Comparison of ENCODE assay signal across 1 cellular context in the genomic region with DNA sequence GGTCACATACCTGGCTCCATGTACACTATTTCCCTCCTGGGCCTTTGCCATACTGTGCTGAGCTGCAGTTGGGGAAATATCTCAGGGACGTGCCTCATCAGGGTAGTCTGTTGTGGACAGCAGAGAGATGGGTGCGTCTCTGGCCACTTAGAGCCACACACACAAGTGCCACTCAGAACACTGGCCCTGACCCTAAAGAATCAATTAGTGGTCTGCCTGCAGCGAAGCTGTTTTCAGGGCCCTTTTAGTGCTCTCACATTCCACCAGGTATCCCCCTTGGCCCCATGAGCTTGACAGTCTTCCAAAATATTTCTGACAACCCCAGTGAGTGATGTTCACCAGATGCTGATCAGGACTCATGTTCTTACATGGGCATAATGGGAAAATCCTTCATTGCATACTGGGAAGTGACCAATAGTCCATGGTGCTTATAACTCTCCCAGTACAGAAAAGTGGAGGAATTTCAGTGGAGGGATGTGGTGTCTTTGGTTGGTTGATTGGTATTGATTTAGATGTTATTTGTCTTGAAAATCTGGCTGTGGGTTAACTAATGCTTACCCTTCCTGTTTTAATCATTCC.
TF ChIP-seq lines count a peak whose summit lies in the region.

No MANE protein-coding gene starts in this region.

TF ChIP-seq in IMR-90, 13 proteins besides CTCF, POLR2A, EP300 and RAD21:
- TF ChIP-seq, protein P1, sequence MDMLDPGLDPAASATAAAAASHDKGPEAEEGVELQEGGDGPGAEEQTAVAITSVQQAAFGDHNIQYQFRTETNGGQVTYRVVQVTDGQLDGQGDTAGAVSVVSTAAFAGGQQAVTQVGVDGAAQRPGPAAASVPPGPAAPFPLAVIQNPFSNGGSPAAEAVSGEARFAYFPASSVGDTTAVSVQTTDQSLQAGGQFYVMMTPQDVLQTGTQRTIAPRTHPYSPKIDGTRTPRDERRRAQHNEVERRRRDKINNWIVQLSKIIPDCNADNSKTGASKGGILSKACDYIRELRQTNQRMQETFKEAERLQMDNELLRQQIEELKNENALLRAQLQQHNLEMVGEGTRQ (IDR thresholded peaks at IDR 0.05; ENCODE audit: low read depth, low read length) = no peak
- TF ChIP-seq CHD1 (IDR thresholded peaks at IDR 0.05; ENCODE audit: low read depth, low read length) = no peak
- no peak for TF ChIP-seq CEBPB (IDR thresholded peaks at IDR 0.05; ENCODE audit: low read depth, low read length)
- no peak for TF ChIP-seq MXI1 (IDR thresholded peaks at IDR 0.05; ENCODE audit: borderline replicate concordance, low read depth, low read length)
- no peak for TF ChIP-seq RFX5 (IDR thresholded peaks at IDR 0.05; ENCODE audit: low read depth, low read length)
- no peak for TF ChIP-seq FOS (IDR thresholded peaks at IDR 0.05; ENCODE audit: low read depth, low read length)
